In genomic region chr7:14691597-14692203, GRCh38 we compare ENCODE assay signal across 8 cellular contexts.
DNase-seq lines count a peak whose midpoint lies in the region; ATAC-seq and TF ChIP-seq lines count a peak whose summit lies in the region.

No MANE protein-coding gene starts in this region.

- DNase-seq in natural killer cell (peak; percentile 34), HS-5 (ENCODE audit: low read depth) (peak; percentile 23), SW480 (ENCODE audit: low spot score) (peak; percentile 26), astrocyte of the spinal cord (ENCODE audit: low read depth, low spot score) (peak; percentile 48), immature natural killer cell (peak; percentile 11 to 29 (median 15)), cerebellar nuclear complex (lab: John Stamatoyannopoulos, UW) (no peak)
- no peak for DNase-seq in natural killer cell treated with Interleukin-12 subunit alpha and Interleukin-12 subunit beta and Interleukin-15 and Interleukin-18, amount 100 ng/mL, for 72 hours (ENCODE audit: low spot score)
- DNase-seq in stimulated activated CD4-positive, alpha-beta T cell treated with anti-CD3 and anti-CD28 coated beads, Interleukin-1b, Interleukin-23, amount 100 ng/mL, for 48 hours = peak; percentile 19

- no peak overlapping the region for H3K4me3 ChIP-seq in astrocyte of the spinal cord (ENCODE audit: low read depth, low read length)

- in situ Hi-C loops in astrocyte of the spinal cord (cut with HindIII; ENCODE audit: low sequenced_read_pairs) = no loop called here

- TF ChIP-seq CTCF in natural killer cell (IDR thresholded peaks at IDR 0.05) = peak; percentile 85
- peak; percentile 81 for TF ChIP-seq CTCF in astrocyte of the spinal cord (IDR thresholded peaks at IDR 0.05; ENCODE audit: low read depth, low read length)

- H3K27me3 Mint-ChIP-seq in natural killer cell (ENCODE audit: low read depth in 2 of 2) = no peaks in the 10 kb centered on the region
- no peaks in the 10 kb centered on the region for H3K27me3 Mint-ChIP-seq in natural killer cell treated with Interleukin-12 subunit alpha and Interleukin-12 subunit beta and Interleukin-15 and Interleukin-18, amount 100 ng/mL, for 72 hours
- H3K27me3 Mint-ChIP-seq in immature natural killer cell (ENCODE audit: low read depth in 3 of 3) = peaks cover 0 to 2% (median 0%) of the 10 kb centered on the region in 3 donors

- no peaks in the 10 kb centered on the region for H3K4me1 Mint-ChIP-seq in natural killer cell
- no peaks in the 10 kb centered on the region for H3K4me1 Mint-ChIP-seq in natural killer cell treated with Interleukin-12 subunit alpha and Interleukin-12 subunit beta and Interleukin-15 and Interleukin-18, amount 100 ng/mL, for 72 hours (ENCODE audit: low read depth in 2 of 2)
- H3K4me1 Mint-ChIP-seq in immature natural killer cell = no peaks in the 10 kb centered on the region

- H3K27ac Mint-ChIP-seq in natural killer cell = no peak overlapping the region
- no peak overlapping the region for H3K27ac Mint-ChIP-seq in natural killer cell treated with Interleukin-12 subunit alpha and Interleukin-12 subunit beta and Interleukin-15 and Interleukin-18, amount 100 ng/mL, for 72 hours
- no peak overlapping the region for H3K27ac Mint-ChIP-seq in immature natural killer cell

- intact Hi-C loops in natural killer cell (cut with micrococcal nuclease) = no loop called here

- H3K9me3 Mint-ChIP-seq in natural killer cell (no peaks in the 10 kb centered on the region), immature natural killer cell (peaks cover 0 to under 1% (median 0%) of the 10 kb centered on the region in 6 donors)
- H3K9me3 Mint-ChIP-seq in natural killer cell treated with Interleukin-12 subunit alpha and Interleukin-12 subunit beta and Interleukin-15 and Interleukin-18, amount 100 ng/mL, for 72 hours = no peaks in the 10 kb centered on the region

- no peak overlapping the region for H3K4me3 Mint-ChIP-seq in natural killer cell
- no peak overlapping the region for H3K4me3 Mint-ChIP-seq in natural killer cell treated with Interleukin-12 subunit alpha and Interleukin-12 subunit beta and Interleukin-15 and Interleukin-18, amount 100 ng/mL, for 72 hours
- no peak overlapping the region for H3K4me3 Mint-ChIP-seq in immature natural killer cell

- ATAC-seq in natural killer cell = peak in 2 of 3 donors; percentile 44 to 53
- no peak for ATAC-seq in natural killer cell treated with Interleukin-12 subunit alpha and Interleukin-12 subunit beta and Interleukin-15 and Interleukin-18, amount 100 ng/mL, for 72 hours

- H3K36me3 Mint-ChIP-seq in natural killer cell (no peaks in the 10 kb centered on the region), immature natural killer cell (no peaks in the 10 kb centered on the region)
- H3K36me3 Mint-ChIP-seq in natural killer cell treated with Interleukin-12 subunit alpha and Interleukin-12 subunit beta and Interleukin-15 and Interleukin-18, amount 100 ng/mL, for 72 hours = no peaks in the 10 kb centered on the region

Comparison
In these comparisons a context has a peak if more than half of its experiments do, and no peak if none do; other contexts are left out.
1. ATAC-seq: peak in natural killer cell (2 of 3); none in natural killer cell treated with Interleukin-12 subunit alpha and Interleukin-12 subunit beta and Interleukin-15 and Interleukin-18, amount 100 ng/mL, for 72 hours (0 of 2).
2. DNase-seq: peak in natural killer cell (single experiment), HS-5 (single experiment), SW480 (single experiment), astrocyte of the spinal cord (single experiment), immature natural killer cell (3 of 3) and stimulated activated CD4-positive, alpha-beta T cell treated with anti-CD3 and anti-CD28 coated beads, Interleukin-1b, Interleukin-23, amount 100 ng/mL, for 48 hours (single experiment); none in natural killer cell treated with Interleukin-12 subunit alpha and Interleukin-12 subunit beta and Interleukin-15 and Interleukin-18, amount 100 ng/mL, for 72 hours (single experiment) and cerebellar nuclear complex (0 of 2).